In the genomic region with DNA sequence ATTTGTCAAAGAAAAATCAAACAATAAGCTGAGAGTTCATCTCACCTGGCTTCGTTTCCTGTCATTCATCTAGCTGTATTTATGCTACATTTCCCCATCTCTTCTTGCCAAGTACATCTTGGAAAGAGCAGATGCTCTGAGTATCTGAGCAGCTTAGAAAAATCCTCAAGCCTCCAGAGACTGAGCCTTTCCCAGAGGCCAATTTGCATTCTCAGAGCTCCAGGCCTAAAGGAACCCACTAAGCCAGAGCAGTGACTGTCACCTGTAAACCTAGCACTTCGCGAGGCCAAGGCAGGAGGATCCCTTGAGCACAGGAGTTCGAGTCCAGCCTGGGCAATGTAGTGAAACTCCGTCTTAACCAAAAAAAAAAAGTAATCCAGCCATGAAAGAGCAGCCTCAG, we compare ENCODE assay signal across 17 cellular contexts.
A peak's percentile ranks its signal among the peaks of the same experiment; 100 is the strongest.
DNase-seq lines count a peak whose midpoint lies in the region; ATAC-seq and TF ChIP-seq lines count a peak whose summit lies in the region.
"Had no signal": no experiment of that assay in that cellular context is flagged by ENCODE, and none has a peak within 500 bp of the region (broad histone marks: within the 10 kb centered on the region; RNA-seq: fewer than 3 reads in every experiment).

No MANE protein-coding gene starts in this region.

- H3K4me1 ChIP-seq in left ventricle myocardium inferior: peaks cover 41% of the 10 kb centered on the region
- H3K4me1 ChIP-seq in right atrium auricular region: peaks cover 0 to 31% of the 10 kb centered on the region in 2 donors

- peak overlapping the region; percentile 29 for H3K27ac Mint-ChIP-seq in WTC11
- no peak overlapping the region for H3K27ac Mint-ChIP-seq in glutamatergic neuron (ENCODE audit: unreplicated experiment)
- H3K27ac Mint-ChIP-seq: CD8-positive, alpha-beta T cell had no signal

- H3K4me3 Mint-ChIP-seq in WTC11: no peak overlapping the region
- H3K4me3 Mint-ChIP-seq in glutamatergic neuron (ENCODE audit: unreplicated experiment): peak overlapping the region; percentile 6
- H3K4me3 Mint-ChIP-seq: CD8-positive, alpha-beta T cell had no signal

- H3K9me3 ChIP-seq in left ventricle myocardium inferior (replicated peaks) (no peaks in the 10 kb centered on the region), right atrium auricular region (no peaks in the 10 kb centered on the region)
- H3K9me3 ChIP-seq: BLaER1, SK-N-SH had no signal

- POLR2A ChIA-PET in WTC11 (lab: Charles Lee): no interaction called here

- H3K9me3 Mint-ChIP-seq in WTC11 (no peaks in the 10 kb centered on the region), glutamatergic neuron (ENCODE audit: unreplicated experiment) (peaks cover 2% of the 10 kb centered on the region)
- H3K9me3 Mint-ChIP-seq: CD8-positive, alpha-beta T cell had no signal

- H3K36me3 Mint-ChIP-seq in WTC11: 0 out of 2 replicates have a peak, but pooled peaks cover under 1% of the 10 kb centered on the region
- no peaks in the 10 kb centered on the region for H3K36me3 Mint-ChIP-seq in glutamatergic neuron (ENCODE audit: unreplicated experiment)

- no peak for DNase-seq in left ventricle myocardium inferior
- DNase-seq in right atrium auricular region (ENCODE audit: low spot score): no peak
- no peak for DNase-seq in WTC11 (ENCODE audit: low spot score)
- DNase-seq in glutamatergic neuron: no peak
- no peak for DNase-seq in SIG-M5 (lab: John Stamatoyannopoulos, UW)
- no peak for DNase-seq in NCI-H526 treated with DMSO at 0.1 percent for 48 hours (lab: John Stamatoyannopoulos, UW)
- DNase-seq: Calu3; CD8-positive, alpha-beta T cell; KG1; NCI-H187; NCI-H2107; NCI-H69; OCI-M1; SHP77; SK-N-SH had no signal

- H3K27me3 ChIP-seq in left ventricle myocardium inferior (ENCODE audit: low read depth) (no peaks in the 10 kb centered on the region), right atrium auricular region (no peaks in the 10 kb centered on the region)
- H3K27me3 ChIP-seq: BLaER1 had no signal

- H3K4me1 Mint-ChIP-seq in WTC11: peaks cover 15% of the 10 kb centered on the region
- peaks cover 36% of the 10 kb centered on the region for H3K4me1 Mint-ChIP-seq in glutamatergic neuron (ENCODE audit: low read depth, unreplicated experiment)

- H3K4me3 ChIP-seq in left ventricle myocardium inferior (no peak overlapping the region), right atrium auricular region (no peak overlapping the region)
- H3K4me3 ChIP-seq: BLaER1 had no signal

- intact Hi-C loops in left ventricle myocardium inferior (cut with micrococcal nuclease): no loop called here

- no peak for ATAC-seq in WTC11
- no peak for ATAC-seq in activated CD4-positive, CD25-positive, alpha-beta regulatory T cell treated with anti-CD3 and anti-CD28 coated beads, Interleukin-2, amount 50 U/mL, for 24 hours
- ATAC-seq: CD8-positive, alpha-beta T cell had no signal

- H3K27me3 Mint-ChIP-seq in WTC11 (ENCODE audit: low read depth): no peaks in the 10 kb centered on the region
- peaks cover 3% of the 10 kb centered on the region for H3K27me3 Mint-ChIP-seq in glutamatergic neuron (ENCODE audit: unreplicated experiment)

- no peak for TF ChIP-seq CTCF in left ventricle myocardium inferior (IDR thresholded peaks at IDR 0.05; ENCODE audit: borderline replicate concordance)
- no peak for TF ChIP-seq CTCF in right atrium auricular region (IDR thresholded peaks at IDR 0.05)
- TF ChIP-seq CTCF in WTC11 (IDR thresholded peaks at IDR 0.05): no peak
- no peak for TF ChIP-seq CTCF in glutamatergic neuron (IDR thresholded peaks at IDR 0.05; ENCODE audit: partially characterized antibody, unreplicated experiment)

- no peaks in the 10 kb centered on the region for H3K36me3 ChIP-seq in left ventricle myocardium inferior
- H3K36me3 ChIP-seq in right atrium auricular region: peaks cover 4% of the 10 kb centered on the region

- CTCF ChIA-PET in WTC11 (lab: Charles Lee): interaction anchor here (0.8 kb wide), 1 partner anchor 101 kb away, joined by 3 read pairs; a partner anchor contains a TSS

- H3K27ac ChIP-seq in left ventricle myocardium inferior (replicated peaks) (peak overlapping the region; percentile 63), right atrium auricular region (no peak overlapping the region)
- H3K27ac ChIP-seq: BLaER1 had no signal

TF ChIP-seq in WTC11, 78 proteins besides CTCF, POLR2A, EP300 and RAD21:
- no peak for TF ChIP-seq NR2C2 (CRISPR knock-in tag; IDR thresholded peaks at IDR 0.05)
- TF ChIP-seq, protein P1, sequence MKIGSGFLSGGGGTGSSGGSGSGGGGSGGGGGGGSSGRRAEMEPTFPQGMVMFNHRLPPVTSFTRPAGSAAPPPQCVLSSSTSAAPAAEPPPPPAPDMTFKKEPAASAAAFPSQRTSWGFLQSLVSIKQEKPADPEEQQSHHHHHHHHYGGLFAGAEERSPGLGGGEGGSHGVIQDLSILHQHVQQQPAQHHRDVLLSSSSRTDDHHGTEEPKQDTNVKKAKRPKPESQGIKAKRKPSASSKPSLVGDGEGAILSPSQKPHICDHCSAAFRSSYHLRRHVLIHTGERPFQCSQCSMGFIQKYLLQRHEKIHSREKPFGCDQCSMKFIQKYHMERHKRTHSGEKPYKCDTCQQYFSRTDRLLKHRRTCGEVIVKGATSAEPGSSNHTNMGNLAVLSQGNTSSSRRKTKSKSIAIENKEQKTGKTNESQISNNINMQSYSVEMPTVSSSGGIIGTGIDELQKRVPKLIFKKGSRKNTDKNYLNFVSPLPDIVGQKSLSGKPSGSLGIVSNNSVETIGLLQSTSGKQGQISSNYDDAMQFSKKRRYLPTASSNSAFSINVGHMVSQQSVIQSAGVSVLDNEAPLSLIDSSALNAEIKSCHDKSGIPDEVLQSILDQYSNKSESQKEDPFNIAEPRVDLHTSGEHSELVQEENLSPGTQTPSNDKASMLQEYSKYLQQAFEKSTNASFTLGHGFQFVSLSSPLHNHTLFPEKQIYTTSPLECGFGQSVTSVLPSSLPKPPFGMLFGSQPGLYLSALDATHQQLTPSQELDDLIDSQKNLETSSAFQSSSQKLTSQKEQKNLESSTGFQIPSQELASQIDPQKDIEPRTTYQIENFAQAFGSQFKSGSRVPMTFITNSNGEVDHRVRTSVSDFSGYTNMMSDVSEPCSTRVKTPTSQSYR (CRISPR knock-in tag; IDR thresholded peaks at IDR 0.05): no peak
- TF ChIP-seq GTF2I (CRISPR knock-in tag; conservative IDR thresholded peaks at IDR 0.05): no peak
- TF ChIP-seq ZNF138 (CRISPR knock-in tag; conservative IDR thresholded peaks at IDR 0.05): no peak
- no peak for TF ChIP-seq ZNF232 (CRISPR knock-in tag; IDR thresholded peaks at IDR 0.05)
- no peak for TF ChIP-seq ZNF263 (CRISPR knock-in tag; IDR thresholded peaks at IDR 0.05; ENCODE audit: low read depth)
- TF ChIP-seq TEAD4 (CRISPR knock-in tag; IDR thresholded peaks at IDR 0.05): no peak
- no peak for TF ChIP-seq ZNF416 (CRISPR knock-in tag; IDR thresholded peaks at IDR 0.05)
- TF ChIP-seq GRHL2 (CRISPR knock-in tag; IDR thresholded peaks at IDR 0.05; ENCODE audit: insufficient replicate concordance, severe bottlenecking): no peak
- TF ChIP-seq NFATC4 (CRISPR knock-in tag; IDR thresholded peaks at IDR 0.05): no peak
